In the genomic region with DNA sequence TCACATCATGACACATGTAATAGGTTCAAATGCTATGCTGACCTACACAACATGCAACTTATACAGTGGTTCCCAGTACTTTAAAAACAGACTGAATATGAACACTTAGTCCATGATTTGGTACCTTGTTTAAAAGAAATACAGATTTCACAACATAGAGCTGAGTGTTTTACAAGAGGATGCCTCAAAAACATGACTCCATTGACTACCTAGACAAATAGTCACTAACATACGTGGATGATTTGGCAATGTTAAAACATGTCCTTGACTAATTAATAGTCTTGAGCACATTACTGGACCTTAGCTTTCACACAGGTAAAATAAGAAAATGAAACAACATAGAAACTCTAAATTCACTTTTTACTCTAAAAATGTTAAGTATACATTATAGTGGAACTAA, we compare ENCODE assay signal across 11 cellular contexts.
"Had no signal": no experiment of that assay in that cellular context is flagged by ENCODE, and none has a peak within 500 bp of the region (broad histone marks: within the 10 kb centered on the region; RNA-seq: fewer than 3 reads in every experiment).

No MANE protein-coding gene starts in this region.

- DNase-seq: GM23248, GOT3, H7, H9, HCEC 1CT, HFFc6 had no signal

- ATAC-seq: GM23338, HCT116 had no signal

- H3K27ac Mint-ChIP-seq: GM23338, H9, HFFc6 had no signal

- H3K9me3 Mint-ChIP-seq: GM23338, H9, HFFc6 had no signal

- H3K36me3 ChIP-seq: HAP-1 had no signal

- H3K4me3 ChIP-seq: GM23248, GM23338, HAP-1 had no signal

- H3K9ac ChIP-seq: GM23248 had no signal

- H3K4me2 ChIP-seq: GM23338 had no signal

- H2AFZ ChIP-seq: GM23248, GM23338 had no signal

- H3K9me3 ChIP-seq: HAP-1 had no signal

- H3K4me3 Mint-ChIP-seq: GM23338, H9, HFFc6 had no signal

- H3K27ac ChIP-seq: GM23248 had no signal

- FAIRE-seq: H1, H54 had no signal
